9 cellular contexts compared by ENCODE assay signal in genomic region chr11:67268684-67269268, GRCh38. TPM values are rescaled to one million over a fixed set of nuclear protein-coding genes. Genes with fewer than 3 reads are reported as not detected.
DNase-seq lines count a peak whose midpoint lies in the region; ATAC-seq lines count a peak whose summit lies in the region.
"Had no signal": no experiment of that assay in that cellular context is flagged by ENCODE, and none has a peak within 500 bp of the region (broad histone marks: within the 10 kb centered on the region; RNA-seq: fewer than 3 reads in every experiment).

No MANE protein-coding gene starts in this region.

- H3K9me3 Mint-ChIP-seq in activated CD4-positive, alpha-beta T cell treated with anti-CD3 and anti-CD28 coated beads for 36 hours (ENCODE audit: low read depth), result no peaks in the 10 kb centered on the region
- H3K9me3 Mint-ChIP-seq in activated naive CD8-positive, alpha-beta T cell treated with anti-CD3 and anti-CD28 coated beads, Interleukin-2, amount 50 U/mL, for 24 hours, result no peaks in the 10 kb centered on the region

- H3K9me3 ChIP-seq in mesodermal cell (ENCODE audit: control insufficient read depth, low read length), result no peaks in the 10 kb centered on the region

- H3K36me3 ChIP-seq in mesodermal cell (ENCODE audit: control insufficient read depth, insufficient read depth, low read length), result peaks cover 18% of the 10 kb centered on the region

- peaks cover 35% of the 10 kb centered on the region for H3K4me1 ChIP-seq in mesodermal cell (ENCODE audit: control insufficient read depth, insufficient read depth, low read length, poor library complexity, severe bottlenecking)

- H3K27ac ChIP-seq in mesodermal cell (ENCODE audit: low read depth, low read length, severe bottlenecking), result peak overlapping the region; percentile 41
- peak overlapping the region; percentile 82 for H3K27ac ChIP-seq in temporal lobe (ENCODE audit: low read depth, low read length)

- POLR2A ChIA-PET in activated CD4-positive, alpha-beta T cell treated with anti-CD3 and anti-CD28 coated beads for 36 hours (lab: Charles Lee), result interaction anchor here (1.0 to 1.3 kb wide), 2 partner anchors 9 to 133 kb away, joined by 3 to 6 read pairs; partner anchors contain the start of gene PPP1CA

- peak overlapping the region; percentile 98 for H3K4me3 Mint-ChIP-seq in activated CD4-positive, alpha-beta T cell treated with anti-CD3 and anti-CD28 coated beads for 36 hours
- H3K4me3 Mint-ChIP-seq in activated naive CD8-positive, alpha-beta T cell treated with anti-CD3 and anti-CD28 coated beads, Interleukin-2, amount 50 U/mL, for 24 hours, result peak overlapping the region; percentile 95

- DNase-seq in activated CD4-positive, alpha-beta T cell treated with anti-CD3 and anti-CD28 coated beads for 36 hours, result no peak
- no peak for DNase-seq in activated CD4-positive, alpha-beta T cell treated with anti-CD3 and anti-CD28 coated beads, Interleukin-2, amount 50 U/mL, for 4 hours
- DNase-seq in activated naive CD8-positive, alpha-beta T cell treated with anti-CD3 and anti-CD28 coated beads, Interleukin-2, amount 50 U/mL, for 24 hours, result no peak
- DNase-seq in NCI-H526 treated with DMSO at 0.1 percent for 48 hours (lab: John Stamatoyannopoulos, UW) (no peak), NCI-H1930 (lab: John Stamatoyannopoulos, UW) (no peak)
- DNase-seq: NCI-H510A treated with DMSO at 0.1 percent for 48 hours had no signal

- H3K4me3 ChIP-seq in mesodermal cell (ENCODE audit: extremely low read depth, insufficient read depth, low read length, poor library complexity, severe bottlenecking), result no peak overlapping the region

- CTCF ChIA-PET in activated CD4-positive, alpha-beta T cell treated with anti-CD3 and anti-CD28 coated beads for 36 hours (lab: Charles Lee), result interaction anchor here (0.7 to 3.1 kb wide), 11 partner anchors 9 to 112 kb away, joined by 3 to 15 read pairs (median 5); partner anchors contain the start of gene POLD4

- peaks cover 79% of the 10 kb centered on the region for H3K4me1 Mint-ChIP-seq in activated CD4-positive, alpha-beta T cell treated with anti-CD3 and anti-CD28 coated beads for 36 hours
- peaks cover 86% of the 10 kb centered on the region for H3K4me1 Mint-ChIP-seq in activated naive CD8-positive, alpha-beta T cell treated with anti-CD3 and anti-CD28 coated beads, Interleukin-2, amount 50 U/mL, for 24 hours

- peaks cover 54% of the 10 kb centered on the region for H3K36me3 Mint-ChIP-seq in activated CD4-positive, alpha-beta T cell treated with anti-CD3 and anti-CD28 coated beads for 36 hours (ENCODE audit: low read depth)
- peaks cover 50% of the 10 kb centered on the region for H3K36me3 Mint-ChIP-seq in activated naive CD8-positive, alpha-beta T cell treated with anti-CD3 and anti-CD28 coated beads, Interleukin-2, amount 50 U/mL, for 24 hours (ENCODE audit: low read depth)

- intact Hi-C loops in activated CD4-positive, alpha-beta T cell treated with anti-CD3 and anti-CD28 coated beads for 36 hours (cut with DNase I, micrococcal nuclease), result loop anchor here (1.0 to 5.0 kb wide), 6 partner anchors 9 to 214 kb away; partner anchors contain the start of genes AIP (in 1 of the 2) and POLD4 (in 1 of the 2)

- ATAC-seq in activated CD4-positive, alpha-beta T cell treated with anti-CD3 and anti-CD28 coated beads for 36 hours, result no peak
- ATAC-seq in activated naive CD8-positive, alpha-beta T cell treated with anti-CD3 and anti-CD28 coated beads, Interleukin-2, amount 50 U/mL, for 24 hours, result no peak
- no peak for ATAC-seq in GM21360 (IDR thresholded peaks at IDR 0.05; ENCODE audit: unreplicated experiment)

- H3K27me3 Mint-ChIP-seq in activated CD4-positive, alpha-beta T cell treated with anti-CD3 and anti-CD28 coated beads for 36 hours, result no peaks in the 10 kb centered on the region
- no peaks in the 10 kb centered on the region for H3K27me3 Mint-ChIP-seq in activated naive CD8-positive, alpha-beta T cell treated with anti-CD3 and anti-CD28 coated beads, Interleukin-2, amount 50 U/mL, for 24 hours

- H3K27ac Mint-ChIP-seq in activated CD4-positive, alpha-beta T cell treated with anti-CD3 and anti-CD28 coated beads for 36 hours, result peak overlapping the region; percentile 99
- H3K27ac Mint-ChIP-seq in activated naive CD8-positive, alpha-beta T cell treated with anti-CD3 and anti-CD28 coated beads, Interleukin-2, amount 50 U/mL, for 24 hours, result peak overlapping the region; percentile 100

- WGBS in mesodermal cell (ENCODE audit: insufficient coverage in 2 of 2), 2 experiments, result 93 to 99% methylated on average over 12 to 14 of the region's 16 CpGs

RNA-seq across cellular contexts. Expression of gene GRK2, which starts 2.5 kb away (rescaled TPM):
- 100 to 1,000 TPM; 202 to 241 TPM for total RNA-seq in activated CD4-positive, alpha-beta T cell treated with anti-CD3 and anti-CD28 coated beads for 36 hours
- polyA plus RNA-seq in mesodermal cell (2013, experiment 1 of 2), result 46.3 TPM
- polyA plus RNA-seq in mesodermal cell (2013, experiment 2 of 2), result 36.4 TPM
- total RNA-seq in temporal lobe, result 49.2 TPM

RNA-seq across cellular contexts. Expression of gene ANKRD13D, which starts 20.3 kb away (rescaled TPM):
- 10 to 100 TPM; 44.9 to 69.5 TPM for total RNA-seq in activated CD4-positive, alpha-beta T cell treated with anti-CD3 and anti-CD28 coated beads for 36 hours
- polyA plus RNA-seq in mesodermal cell (2013, experiment 1 of 2), result 31.7 TPM
- 24.3 TPM for polyA plus RNA-seq in mesodermal cell (2013, experiment 2 of 2)
- total RNA-seq in temporal lobe, result 39.1 TPM

RNA-seq across cellular contexts. Expression of gene SSH3, which starts 34.6 kb away (rescaled TPM):
- total RNA-seq in activated CD4-positive, alpha-beta T cell treated with anti-CD3 and anti-CD28 coated beads for 36 hours, result 10 to 100 TPM in 1 of 2 experiments, 1 to 10 TPM in 1; 6.0 to 11.1 TPM
- polyA plus RNA-seq in mesodermal cell (2013, experiment 1 of 2), result 23.4 TPM
- polyA plus RNA-seq in mesodermal cell (2013, experiment 2 of 2), result 15.9 TPM
- 7.9 TPM for total RNA-seq in temporal lobe
